ENCODE assay signal across 28 cellular contexts in genomic region chr7:66333443-66333842, GRCh38.
"Had no signal": no experiment of that assay in that cellular context is flagged by ENCODE, and none has a peak within 500 bp of the region (broad histone marks: within the 10 kb centered on the region; RNA-seq: fewer than 3 reads in every experiment).

No MANE protein-coding gene starts in this region.

- H3K4me1 Mint-ChIP-seq: activated B cell treated with CpG ODN at 0.5 μM for 24 hours; naive thymus-derived CD4-positive, alpha-beta T cell; neural crest cell; T-cell had no signal

- ATAC-seq: effector memory CD8-positive, alpha-beta T cell; heart left ventricle; naive thymus-derived CD4-positive, alpha-beta T cell; psoas muscle; T-cell had no signal

- H3K27ac ChIP-seq: adrenal gland, cardiac muscle cell, coronary artery, dorsolateral prefrontal cortex, heart left ventricle, psoas muscle, right atrium auricular region, spleen, suprapubic skin, tibial nerve had no signal

- H3K27ac Mint-ChIP-seq: activated B cell treated with CpG ODN at 0.5 μM for 24 hours; activated naive CD8-positive, alpha-beta T cell; brain; effector memory CD8-positive, alpha-beta T cell; naive thymus-derived CD4-positive, alpha-beta T cell; T-cell; T-helper 2 cell treated with Interferon-gamma antibody and Interleukin-4, amounts not matched to agents 5 μg/mL and 100 μg/mL, for 36 hours had no signal

- H3K4me3 Mint-ChIP-seq: activated B cell treated with CpG ODN at 0.5 μM for 24 hours; activated naive CD8-positive, alpha-beta T cell; brain; effector memory CD8-positive, alpha-beta T cell; naive thymus-derived CD4-positive, alpha-beta T cell; neural crest cell; T-cell; T-helper 2 cell treated with Interferon-gamma antibody and Interleukin-4, amounts not matched to agents 5 μg/mL and 100 μg/mL, for 36 hours had no signal

- H3K4me3 ChIP-seq: adrenal gland, cardiac muscle cell, coronary artery, dorsolateral prefrontal cortex, heart left ventricle, pancreas, psoas muscle, right atrium auricular region, spleen, suprapubic skin, tibial nerve had no signal

- H3K27me3 ChIP-seq: adrenal gland, cardiac muscle cell, dorsolateral prefrontal cortex, heart left ventricle, pancreas, right atrium auricular region, spleen, suprapubic skin, tibial nerve had no signal

- DNase-seq: activated B cell treated with CpG ODN at 0.5 μM for 24 hours; activated CD4-positive, alpha-beta T cell treated with anti-CD3 and anti-CD28 coated beads, Interleukin-2, amount 50 U/mL, for 1 hour; activated effector memory CD4-positive, alpha-beta T cell treated with Interleukin-2 at 50 U/mL for 16 hours; activated naive CD4-positive, alpha-beta T cell treated with Interleukin-2 at 50 U/mL for 16 hours; adrenal gland; aorta; cerebellar nuclear complex; dorsolateral prefrontal cortex; effector memory CD8-positive, alpha-beta T cell; foreskin fibroblast; heart left ventricle; midbrain; naive thymus-derived CD4-positive, alpha-beta T cell; nucleus accumbens; pancreas; psoas muscle; spleen; stimulated activated naive CD4-positive, alpha-beta T cell; T-cell had no signal

- H3K27me3 Mint-ChIP-seq: activated B cell treated with CpG ODN at 0.5 μM for 24 hours had no signal

- H3K36me3 ChIP-seq: adrenal gland, cardiac muscle cell, heart left ventricle, pancreas, right atrium auricular region, spleen, suprapubic skin, tibial nerve had no signal

- H3K4me1 ChIP-seq: psoas muscle, tibial nerve had no signal

- H3K9me3 ChIP-seq: adrenal gland, pancreas, psoas muscle, suprapubic skin had no signal
